16 cellular contexts compared by ENCODE assay signal in genomic region chr3:44845528-44846520, GRCh38. TPM values are rescaled to one million over a fixed set of nuclear protein-coding genes. Genes with fewer than 3 reads are reported as not detected.
DNase-seq lines count a peak whose midpoint lies in the region; ATAC-seq and TF ChIP-seq lines count a peak whose summit lies in the region.
"Had no signal": no experiment of that assay in that cellular context is flagged by ENCODE, and none has a peak within 500 bp of the region (broad histone marks: within the 10 kb centered on the region; RNA-seq: fewer than 3 reads in every experiment).

No MANE protein-coding gene starts in this region.

- no peaks in the 10 kb centered on the region for H3K79me2 ChIP-seq in SK-N-SH (ENCODE audit: insufficient read depth)
- H3K79me2 ChIP-seq in smooth muscle cell (ENCODE audit: low read depth) = no peaks in the 10 kb centered on the region

- DNase-seq in SK-N-SH (peak; percentile 59), islet precursor cell (peak; percentile 86), smooth muscle cell (lab: John Stamatoyannopoulos, UW; ENCODE audit: unreplicated experiment) (no peak), epidermal melanocyte (ENCODE audit: insufficient read length, low spot score) (no peak), vagina (ENCODE audit: extremely low spot score in 2 of 2) (no peak), medulla oblongata (ENCODE audit: extremely low spot score) (no peak), GM19240 (ENCODE audit: insufficient read length, low spot score) (no peak)
- DNase-seq: activated CD4-positive, alpha-beta T cell treated with anti-CD3 and anti-CD28 coated beads for 48 hours; activated effector memory CD4-positive, alpha-beta T cell treated with Interleukin-2 at 50 U/mL for 16 hours; CD8-positive, alpha-beta memory T cell; NCI-H2171 had no signal

- H2AFZ ChIP-seq in SK-N-SH (ENCODE audit: low read depth) (0 out of 2 replicates have a peak overlapping the region, but pooled peaks have one; percentile 32), smooth muscle cell (ENCODE audit: low read depth) (peak overlapping the region; percentile 38)

- no peaks in the 10 kb centered on the region for H3K9me3 ChIP-seq in SK-N-SH
- H3K9me3 ChIP-seq in smooth muscle cell (replicated peaks; ENCODE audit: low read depth) = no peaks in the 10 kb centered on the region
- no peaks in the 10 kb centered on the region for H3K9me3 ChIP-seq in vagina

- H4K20me1 ChIP-seq in SK-N-SH (ENCODE audit: insufficient read depth) = no peaks in the 10 kb centered on the region
- no peaks in the 10 kb centered on the region for H4K20me1 ChIP-seq in smooth muscle cell (ENCODE audit: low read depth)

- H3K9me2 ChIP-seq in SK-N-SH = no peaks in the 10 kb centered on the region

- CTCF ChIA-PET in SK-N-SH (lab: Yijun Ruan, JAX) = interaction anchor here (1.7 to 2.1 kb wide), 2 partner anchors 11 to 14 kb away, joined by 5 to 7 read pairs; no protein-coding TSS in a partner anchor

- WGBS in SK-N-SH (ENCODE audit: low lambda C conversion rate) = 46% methylated on average over 7 of the region's 7 CpGs
- 36% methylated on average over 7 of the region's 7 CpGs for WGBS in smooth muscle cell (ENCODE audit: low lambda C conversion rate)

- H3K4me3 ChIP-seq in SK-N-SH (ENCODE audit: low read depth in 2 of 2, low read length in 1 of 2) (peak overlapping the region; percentile 7 to 29; a peak in 3 of 4 replicates), smooth muscle cell (peak overlapping the region; percentile 20), vagina (no peak overlapping the region)

- H3K27ac ChIP-seq in SK-N-SH (ENCODE audit: low read depth in 2 of 2, low read length in 1 of 2) = peak overlapping the region; percentile 46 to 97
- H3K27ac ChIP-seq in smooth muscle cell (ENCODE audit: low read depth) = peak overlapping the region; percentile 84
- no peak overlapping the region for H3K27ac ChIP-seq in vagina

- H3K4me1 ChIP-seq in SK-N-SH (ENCODE audit: control insufficient read depth in 1 of 2, insufficient read depth in 2 of 2, low read depth in 1 of 2, low read length in 1 of 2) (peaks cover 0 to 25% of the 10 kb centered on the region in 2 experiments; a peak in 2 of 4 replicates), smooth muscle cell (ENCODE audit: low read depth) (peaks cover 6% of the 10 kb centered on the region), vagina (peaks cover 6% of the 10 kb centered on the region)

- no peaks in the 10 kb centered on the region for H3K27me3 ChIP-seq in SK-N-SH (ENCODE audit: insufficient read depth)
- no peaks in the 10 kb centered on the region for H3K27me3 ChIP-seq in smooth muscle cell (ENCODE audit: low read depth)
- H3K27me3 ChIP-seq in vagina = no peaks in the 10 kb centered on the region

- no peak for TF ChIP-seq CTCF in SK-N-SH (IDR thresholded peaks at IDR 0.05)
- no peak for TF ChIP-seq CTCF in smooth muscle cell (IDR thresholded peaks at IDR 0.05; ENCODE audit: borderline replicate concordance, insufficient read depth, poor library complexity, severe bottlenecking)
- no peak for TF ChIP-seq CTCF in vagina (IDR thresholded peaks at IDR 0.05)

- H3F3A ChIP-seq in SK-N-SH (replicated peaks; ENCODE audit: insufficient read depth) = no peaks in the 10 kb centered on the region
- peaks cover 15% of the 10 kb centered on the region for H3F3A ChIP-seq in smooth muscle cell (ENCODE audit: low read depth)

- ATAC-seq in esophagus mucosa = peak; percentile 86

- peak; percentile 49 to 77; a peak in 3 of 4 replicates for TF ChIP-seq EP300 in SK-N-SH (IDR thresholded peaks at IDR 0.05; ENCODE audit: borderline replicate concordance in 1 of 2, low read depth in 1 of 2, low read length in 1 of 2)

- peaks cover 12 to 14% of the 10 kb centered on the region in 2 experiments for H3K36me3 ChIP-seq in SK-N-SH (replicated peaks in 1 of 2; ENCODE audit: control insufficient read depth in 1 of 2, insufficient read depth in 2 of 2, low read length in 1 of 2)
- no peaks in the 10 kb centered on the region for H3K36me3 ChIP-seq in smooth muscle cell (ENCODE audit: low read depth)
- H3K36me3 ChIP-seq in vagina = no peaks in the 10 kb centered on the region

- H3K9ac ChIP-seq in SK-N-SH (no peak overlapping the region), smooth muscle cell (ENCODE audit: low read depth) (peak overlapping the region; percentile 9)

- H3K4me2 ChIP-seq in SK-N-SH (peak overlapping the region; percentile 11; the same call in 1 of the 2 replicates), smooth muscle cell (peak overlapping the region; percentile 84)

- POLR2A ChIA-PET in SK-N-SH (lab: Yijun Ruan, JAX) = interaction anchor here (1.0 to 1.5 kb wide), 3 partner anchors 13 to 336 kb away, joined by 3 to 5 read pairs (median 5); no protein-coding TSS in a partner anchor

- TF ChIP-seq RAD21 in SK-N-SH (IDR thresholded peaks at IDR 0.05; ENCODE audit: low read length) = 0 out of 2 replicates have a peak, but pooled peaks have one; percentile 16

- no peak for TF ChIP-seq POLR2A in vagina (IDR thresholded peaks at IDR 0.05)

- intact Hi-C loops in vagina (cut with DNase I) = no loop called here

TF ChIP-seq in SK-N-SH, 30 proteins besides CTCF, POLR2A, EP300 and RAD21 (continues in another document):
- TF ChIP-seq FOXJ3 (CRISPR knock-in tag; IDR thresholded peaks at IDR 0.05) (no peak; the same call in 1 of the 2 replicates), SMC3 (IDR thresholded peaks at IDR 0.05; ENCODE audit: low read depth, low read length) (no peak; the same call in 1 of the 2 replicates), TCF12 (IDR thresholded peaks at IDR 0.05) (peak; percentile 88), USF1 (IDR thresholded peaks at IDR 0.05; ENCODE audit: borderline replicate concordance, low read depth) (no peak), YY1 (IDR thresholded peaks at IDR 0.05; ENCODE audit: low read depth) (no peak), SIN3A (IDR thresholded peaks at IDR 0.05; ENCODE audit: borderline replicate concordance, low read depth, low read length) (0 out of 2 replicates have a peak, but pooled peaks have one; percentile 28), USF2 (IDR thresholded peaks at IDR 0.05; ENCODE audit: borderline replicate concordance, low read depth, low read length) (no peak), GATA2 (CRISPR knock-in tag; IDR thresholded peaks at IDR 0.05) (peak; percentile 75), NFIC (IDR thresholded peaks at IDR 0.05; ENCODE audit: borderline replicate concordance) (peak; percentile 31; the same call in 1 of the 2 replicates), MAX (IDR thresholded peaks at IDR 0.05; ENCODE audit: low read depth) (0 out of 2 replicates have a peak, but pooled peaks have one; percentile 41), EZH2phosphoT487 (IDR thresholded peaks at IDR 0.05; ENCODE audit: borderline replicate concordance, low read depth) (no peak), FOSL2 (IDR thresholded peaks at IDR 0.05; ENCODE audit: borderline replicate concordance, low read depth) (no peak), RFX5 (IDR thresholded peaks at IDR 0.05; ENCODE audit: low read length) (peak; percentile 68; the same call in 1 of the 2 replicates), CHD2 (IDR thresholded peaks at IDR 0.05; ENCODE audit: low read length, partially characterized antibody) (peak; percentile 42), GABPA (IDR thresholded peaks at IDR 0.05; ENCODE audit: low read depth) (no peak), PBX3 (IDR thresholded peaks at IDR 0.05) (peak; percentile 82), RXRA (IDR thresholded peaks at IDR 0.05; ENCODE audit: borderline replicate concordance, low read depth) (no peak), RCOR1 (IDR thresholded peaks at IDR 0.05; ENCODE audit: low read length) (peak; percentile 99), TEAD4 (IDR thresholded peaks at IDR 0.05; ENCODE audit: borderline replicate concordance, insufficient read depth) (peak; percentile 57; the same call in 1 of the 2 replicates), NRF1 (IDR thresholded peaks at IDR 0.05; ENCODE audit: low read depth, low read length) (no peak)

RNA-seq across cellular contexts. Expression of gene TMEM42, which starts 15.9 kb away (rescaled TPM):
- 32.8 and 42.4 TPM in 2 replicates for polyA plus RNA-seq in SK-N-SH (2012; rRNA removed)
- 27.6 and 31.8 TPM in 2 replicates for polyA plus RNA-seq in SK-N-SH (2012; cell fraction: cytosol; rRNA removed)
- 46.9 and 61.1 TPM in 2 replicates for polyA plus RNA-seq in SK-N-SH (2012; cell fraction: nucleus; rRNA removed)
- total RNA-seq in esophagus mucosa = 10.1 TPM
- total RNA-seq in smooth muscle cell = 15.9 and 19.3 TPM in 2 replicates
- 24.8 and 33.6 TPM in 2 replicates for polyA plus RNA-seq in smooth muscle cell
- 10.8 TPM for total RNA-seq in vagina

RNA-seq across cellular contexts. Expression of gene TGM4, which starts 28.6 kb away (rescaled TPM):
- polyA plus RNA-seq in SK-N-SH (2012; rRNA removed) = 0.12 and 0.13 TPM in 2 replicates
- polyA plus RNA-seq in SK-N-SH (2012; cell fraction: cytosol; rRNA removed) = 0.06 and 0.18 TPM in 2 replicates
- polyA plus RNA-seq in SK-N-SH (2012; cell fraction: nucleus; rRNA removed) = 0.22 and 0.27 TPM in 2 replicates
- total RNA-seq in esophagus mucosa = not detected
- total RNA-seq in smooth muscle cell = not detected in 2 replicates
- not detected in 2 replicates for polyA plus RNA-seq in smooth muscle cell
- total RNA-seq in vagina = not detected
- total RNA-seq: CD8-positive, alpha-beta memory T cell; glomerular endothelial cell; mesenteric fat pad; skeletal muscle tissue; temporal lobe had no signal

Comparison
In these comparisons a context has a peak if more than half of its experiments do, and no peak if none do; other contexts are left out.
1. DNase-seq: peak in SK-N-SH (single experiment) and islet precursor cell (single experiment); none in smooth muscle cell (single experiment), epidermal melanocyte (single experiment), vagina (0 of 2), medulla oblongata (single experiment) and GM19240 (single experiment).
2. H3K4me3 ChIP-seq: peak in SK-N-SH (2 of 2) and smooth muscle cell (single experiment); none in vagina (0 of 2).